Comparison of ENCODE assay signal across 19 cellular contexts in the genomic region with DNA sequence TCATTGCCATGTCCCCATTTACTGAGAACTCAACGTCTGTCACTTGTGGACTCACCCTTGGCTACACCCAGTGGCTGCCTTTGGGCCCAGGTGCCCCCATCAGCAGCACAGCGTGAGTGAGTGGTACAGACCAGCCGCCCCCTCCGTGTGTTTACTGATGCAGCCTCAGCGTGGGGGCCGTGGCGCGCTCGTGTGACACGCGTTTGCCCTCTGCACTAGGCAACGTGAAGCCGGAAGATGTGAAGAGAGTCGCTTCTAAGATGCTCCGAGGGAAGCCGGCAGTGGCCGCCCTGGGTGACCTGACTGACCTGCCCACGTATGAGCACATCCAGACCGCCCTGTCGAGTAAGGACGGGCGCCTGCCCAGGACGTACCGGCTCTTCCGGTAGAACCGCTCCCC. TPM values are rescaled to one million over a fixed set of nuclear protein-coding genes. Genes with fewer than 3 reads are reported as not detected.
DNase-seq lines count a peak whose midpoint lies in the region; ATAC-seq, FAIRE-seq and TF ChIP-seq lines count a peak whose summit lies in the region.
"Had no signal": no experiment of that assay in that cellular context is flagged by ENCODE, and none has a peak within 500 bp of the region (broad histone marks: within the 10 kb centered on the region; RNA-seq: fewer than 3 reads in every experiment).

No MANE protein-coding gene starts in this region.

- no peak for DNase-seq in K562 (ENCODE audit: extremely low read depth in 1 of 4, low spot score in 3 of 4)
- DNase-seq in hippocampal formation (lab: John Stamatoyannopoulos, UW): no peak
- no peak for DNase-seq in activated naive CD4-positive, alpha-beta T cell treated with anti-CD3 and anti-CD28 coated beads for 36 hours
- DNase-seq: ACHN; BE2C; C1 segment of cervical spinal cord; Caco-2; CD4-positive, alpha-beta T cell; GOT3; H7; HFFc6 had no signal

- TF ChIP-seq CTCF in C4-2B (conservative IDR thresholded peaks at IDR 0.05) (no peak), K562 (IDR thresholded peaks at IDR 0.05 in 2 of 3, conservative IDR thresholded peaks at IDR 0.05 in 1 of 3; ENCODE audit: insufficient read depth in 2 of 3, low read depth in 1 of 3, low read length in 3 of 3) (no peak)

- no peak for TF ChIP-seq EP300 in K562 (IDR thresholded peaks at IDR 0.05; ENCODE audit: low read length)

- peak overlapping the region; percentile 53 for H3K27ac ChIP-seq in C4-2B
- no peak overlapping the region for H3K27ac ChIP-seq in K562 (ENCODE audit: extremely low read depth, low read depth, low read length)

- no peak for ATAC-seq in K562
- no peak for ATAC-seq in GM21515 (IDR thresholded peaks at IDR 0.05; ENCODE audit: unreplicated experiment)
- ATAC-seq: HCT116 had no signal

- no peaks in the 10 kb centered on the region for H3K9me3 Mint-ChIP-seq in activated naive CD4-positive, alpha-beta T cell treated with anti-CD3 and anti-CD28 coated beads for 36 hours
- H3K9me3 Mint-ChIP-seq: CD4-positive, alpha-beta T cell; HFFc6 had no signal

- H3K4me3 Mint-ChIP-seq in activated naive CD4-positive, alpha-beta T cell treated with anti-CD3 and anti-CD28 coated beads for 36 hours: no peak overlapping the region
- H3K4me3 Mint-ChIP-seq: CD4-positive, alpha-beta T cell; HFFc6 had no signal

- no peak overlapping the region for H3K4me3 ChIP-seq in K562

- 93% methylated on average over 21 of the region's 26 CpGs for WGBS in K562 (ENCODE audit: insufficient coverage, low coverage, missing lambda C conversion rate)

- BruUV-seq in K562 (replicated peaks; lab: Mats Ljungman, UMichigan): no TSS peak

- H3K4me2 ChIP-seq in K562 (ENCODE audit: insufficient read depth, low read length): no peak overlapping the region

- H2AFZ ChIP-seq in K562 (ENCODE audit: low read depth, low read length): no peak overlapping the region

- POLR2A ChIA-PET in K562 (lab: Yijun Ruan, JAX): interaction anchor here (0.5 to 5.1 kb wide), 3 partner anchors 12 to 305 kb away, joined by 3 to 33 read pairs (median 4); no protein-coding TSS in a partner anchor

- TF ChIP-seq RAD21 in K562 (CRISPR knock-in tag; conservative IDR thresholded peaks at IDR 0.05 in 1 of 2, IDR thresholded peaks at IDR 0.05 in 1 of 2): no peak

- peaks cover 0 to 15% of the 10 kb centered on the region in 2 experiments; a peak in 2 of 5 replicates for H3K4me1 ChIP-seq in K562 (replicated peaks in 1 of 2; ENCODE audit: control insufficient read depth in 2 of 2, insufficient read depth in 2 of 2, low read length in 2 of 2)
- H3K4me1 ChIP-seq: BE2C, Caco-2 had no signal

- no peak for FAIRE-seq in K562 (lab: Jason Lieb, UNC)
- FAIRE-seq: A204.1, D721Med, G401.6, GM12891 had no signal

- peaks cover 24% of the 10 kb centered on the region for H3K36me3 Mint-ChIP-seq in activated naive CD4-positive, alpha-beta T cell treated with anti-CD3 and anti-CD28 coated beads for 36 hours (ENCODE audit: low read depth)

- H3K27me3 Mint-ChIP-seq in activated naive CD4-positive, alpha-beta T cell treated with anti-CD3 and anti-CD28 coated beads for 36 hours (ENCODE audit: low read depth): no peaks in the 10 kb centered on the region
- H3K27me3 Mint-ChIP-seq: CD4-positive, alpha-beta T cell had no signal

- H3K27me3 ChIP-seq in K562 (ENCODE audit: control insufficient read depth in 2 of 2, insufficient read depth in 2 of 2, low read length in 2 of 2): no peaks in the 10 kb centered on the region
- H3K27me3 ChIP-seq: BE2C had no signal

- in situ Hi-C loops in K562 (cut with MboI): no loop called here

- H4K20me1 ChIP-seq in K562 (replicated peaks; ENCODE audit: control insufficient read depth, insufficient read depth, low read length): no peaks in the 10 kb centered on the region

- H3K79me2 ChIP-seq in K562 (ENCODE audit: control insufficient read depth, insufficient read depth, low read length): no peaks in the 10 kb centered on the region

- CTCF ChIA-PET in K562 (lab: Yijun Ruan, JAX; ENCODE audit: low intra/inter-chr PET ratio): no interaction called here
- CTCF ChIA-PET in activated naive CD4-positive, alpha-beta T cell treated with anti-CD3 and anti-CD28 coated beads for 36 hours (lab: Charles Lee): no interaction called here

- TF ChIP-seq POLR2A in GM19193 (IDR thresholded peaks at IDR 0.05; ENCODE audit: extremely low read depth, insufficient read depth, insufficient read length): peak; percentile 1
- TF ChIP-seq POLR2A in K562 (conservative IDR thresholded peaks at IDR 0.05): no peak

- no peaks in the 10 kb centered on the region for H3K9me3 ChIP-seq in K562 (replicated peaks; ENCODE audit: control insufficient read depth, insufficient read depth, low read depth, low read length)
- H3K9me3 ChIP-seq: BE2C, Caco-2 had no signal

- H3K36me3 ChIP-seq in K562 (ENCODE audit: control insufficient read depth, insufficient read depth, low read length): peaks cover 77% of the 10 kb centered on the region

- H3K9ac ChIP-seq in K562 (ENCODE audit: insufficient read depth in 1 of 2, low read depth in 2 of 2, low read length in 2 of 2): no peak overlapping the region

- no peaks in the 10 kb centered on the region for H3K4me1 Mint-ChIP-seq in activated naive CD4-positive, alpha-beta T cell treated with anti-CD3 and anti-CD28 coated beads for 36 hours (ENCODE audit: low read depth)

- intact Hi-C loops in K562 (cut with micrococcal nuclease): no loop called here
- intact Hi-C loops in activated naive CD4-positive, alpha-beta T cell treated with anti-CD3 and anti-CD28 coated beads for 36 hours (cut with micrococcal nuclease): loop anchor here (5.0 kb wide), 1 partner anchor 54 kb away; no protein-coding TSS in a partner anchor

- H3K27ac Mint-ChIP-seq in activated naive CD4-positive, alpha-beta T cell treated with anti-CD3 and anti-CD28 coated beads for 36 hours: no peak overlapping the region
- H3K27ac Mint-ChIP-seq: CD4-positive, alpha-beta T cell; HFFc6 had no signal

- H3K9me1 ChIP-seq in K562 (ENCODE audit: control insufficient read depth, insufficient read depth, low read length): no peaks in the 10 kb centered on the region

RNA-seq across cellular contexts. Expression of gene PMPCA, which starts 12.4 kb away (rescaled TPM):
- 255 and 404 TPM in 2 replicates for total RNA-seq in K562 (2011; cell fraction: chromatin; rRNA removed; ENCODE audit: low replicate concordance)
- 209 and 247 TPM in 2 replicates for total RNA-seq in K562 (2011; cell fraction: nucleolus; rRNA removed)
- total RNA-seq in K562 (2011; cell fraction: nucleoplasm; rRNA removed): 203 and 214 TPM in 2 replicates
- total RNA-seq in K562 (2014; rRNA removed): 86.6 and 111 TPM in 2 replicates
- 82.4 and 104 TPM in 2 replicates for total RNA-seq in K562 (2014; rRNA removed; fragmentation: Illumina TruSeq; extraction: Trizol)
- 66.6 and 67.5 TPM in 2 replicates for total RNA-seq in K562 (2015; rRNA removed; fragmentation: Illumina TruSeq; extraction: Trizol)
- total RNA-seq in K562 (2021): 118 and 139 TPM in 2 replicates
- polyA plus RNA-seq in K562 (2011; rRNA removed): 114 and 119 TPM in 2 replicates
- 102 and 129 TPM in 2 replicates for polyA plus RNA-seq in K562 (2011; cell fraction: cytosol; rRNA removed)
- 346 and 387 TPM in 2 replicates for polyA plus RNA-seq in K562 (2011; cell fraction: nucleus; rRNA removed)
- polyA plus RNA-seq in K562 (2012): 65.8 and 181 TPM in 2 replicates
- 99.8 and 122 TPM in 2 replicates for polyA plus RNA-seq in K562 (2014; fragmentation: Illumina TruSeq; extraction: Trizol)
- polyA plus RNA-seq in K562 (2014; fragmentation: Nextera tagmentation; extraction: Ambion mirVana): 10 to 100 TPM; 23.9 to 30.0 TPM
- 129 and 143 TPM in 2 replicates for polyA plus RNA-seq in K562 (2014; rRNA removed)
- 81.4 and 83.2 TPM in 2 replicates for polyA minus RNA-seq in K562 (2011; rRNA and poly(A)+ RNA removed)
- 40.2 and 43.4 TPM in 2 replicates for polyA minus RNA-seq in K562 (2011; cell fraction: cytosol; rRNA and poly(A)+ RNA removed)
- polyA minus RNA-seq in K562 (2011; cell fraction: nucleus; rRNA and poly(A)+ RNA removed): 68.0 and 90.1 TPM in 2 replicates
- total RNA-seq in activated naive CD4-positive, alpha-beta T cell treated with anti-CD3 and anti-CD28 coated beads for 36 hours: 10 to 100 TPM; 69.2 to 73.7 TPM

RNA-seq across cellular contexts. Expression of gene ENTR1, which starts 12.5 kb away (rescaled TPM):
- 129 and 278 TPM in 2 replicates for total RNA-seq in K562 (2011; cell fraction: chromatin; rRNA removed; ENCODE audit: low replicate concordance)
- total RNA-seq in K562 (2011; cell fraction: nucleolus; rRNA removed): 185 and 197 TPM in 2 replicates
- total RNA-seq in K562 (2011; cell fraction: nucleoplasm; rRNA removed): 143 and 151 TPM in 2 replicates
- total RNA-seq in K562 (2014; rRNA removed) (79.0 and 88.8 TPM in 2 replicates), K562 (2014; rRNA removed; fragmentation: Illumina TruSeq; extraction: Trizol) (38.1 and 38.3 TPM in 2 replicates), K562 (2015; rRNA removed; fragmentation: Illumina TruSeq; extraction: Trizol) (61.3 and 65.5 TPM in 2 replicates), K562 (2021) (101 and 104 TPM in 2 replicates)
- polyA plus RNA-seq in K562 (2011; rRNA removed) (77.3 and 92.6 TPM in 2 replicates), K562 (2014; fragmentation: Illumina TruSeq; extraction: Trizol) (72.6 and 75.9 TPM in 2 replicates), K562 (2014; fragmentation: Nextera tagmentation; extraction: Ambion mirVana) (1 to 10 TPM; 6.7 to 9.6 TPM), K562 (2014; rRNA removed) (106 and 108 TPM in 2 replicates)
- polyA plus RNA-seq in K562 (2011; cell fraction: cytosol; rRNA removed): 45.3 and 59.9 TPM in 2 replicates
- 432 and 490 TPM in 2 replicates for polyA plus RNA-seq in K562 (2011; cell fraction: nucleus; rRNA removed)
- 54.6 and 62.9 TPM in 2 replicates for polyA plus RNA-seq in K562 (2012)
- 19.2 and 21.9 TPM in 2 replicates for polyA minus RNA-seq in K562 (2011; rRNA and poly(A)+ RNA removed)
- polyA minus RNA-seq in K562 (2011; cell fraction: cytosol; rRNA and poly(A)+ RNA removed): 33.9 and 46.1 TPM in 2 replicates
- polyA minus RNA-seq in K562 (2011; cell fraction: nucleus; rRNA and poly(A)+ RNA removed): 76.5 and 84.3 TPM in 2 replicates
- total RNA-seq in activated naive CD4-positive, alpha-beta T cell treated with anti-CD3 and anti-CD28 coated beads for 36 hours: 10 to 100 TPM; 85.7 to 91.6 TPM

RNA-seq across cellular contexts. Expression of gene INPP5E, which starts 16.8 kb away (rescaled TPM):
- total RNA-seq in K562 (2011; cell fraction: chromatin; rRNA removed; ENCODE audit: low replicate concordance): 37.0 and 74.1 TPM in 2 replicates
- total RNA-seq in K562 (2011; cell fraction: nucleolus; rRNA removed): 37.7 and 43.0 TPM in 2 replicates
- total RNA-seq in K562 (2011; cell fraction: nucleoplasm; rRNA removed): 29.3 and 32.3 TPM in 2 replicates
- total RNA-seq in K562 (2014; rRNA removed): 8.8 and 11.1 TPM in 2 replicates
- total RNA-seq in K562 (2014; rRNA removed; fragmentation: Illumina TruSeq; extraction: Trizol): 2.5 and 2.9 TPM in 2 replicates
- total RNA-seq in K562 (2015; rRNA removed; fragmentation: Illumina TruSeq; extraction: Trizol): 5.4 and 5.7 TPM in 2 replicates
- total RNA-seq in K562 (2021): 16.3 and 17.4 TPM in 2 replicates
- polyA plus RNA-seq in K562 (2011; rRNA removed): 4.4 and 6.8 TPM in 2 replicates
- polyA plus RNA-seq in K562 (2011; cell fraction: cytosol; rRNA removed): 4.8 and 9.1 TPM in 2 replicates
- 52.4 and 74.6 TPM in 2 replicates for polyA plus RNA-seq in K562 (2011; cell fraction: nucleus; rRNA removed)
- polyA plus RNA-seq in K562 (2012): 9.4 and 14.3 TPM in 2 replicates
- 4.9 and 8.4 TPM in 2 replicates for polyA plus RNA-seq in K562 (2014; fragmentation: Illumina TruSeq; extraction: Trizol)
- polyA plus RNA-seq in K562 (2014; fragmentation: Nextera tagmentation; extraction: Ambion mirVana): under 1 TPM; 0.38 to 0.56 TPM
- 14.1 and 15.1 TPM in 2 replicates for polyA plus RNA-seq in K562 (2014; rRNA removed)
- polyA minus RNA-seq in K562 (2011; rRNA and poly(A)+ RNA removed): 1.9 and 2.4 TPM in 2 replicates
- polyA minus RNA-seq in K562 (2011; cell fraction: cytosol; rRNA and poly(A)+ RNA removed): 3.7 and 3.8 TPM in 2 replicates
- polyA minus RNA-seq in K562 (2011; cell fraction: nucleus; rRNA and poly(A)+ RNA removed): 10.7 and 12.0 TPM in 2 replicates
- total RNA-seq in activated naive CD4-positive, alpha-beta T cell treated with anti-CD3 and anti-CD28 coated beads for 36 hours: 10 to 100 TPM; 13.9 to 14.8 TPM

RNA-seq across cellular contexts. Expression of gene SNAPC4, which starts 22.9 kb away (rescaled TPM):
- 42.9 and 79.4 TPM in 2 replicates for total RNA-seq in K562 (2011; cell fraction: chromatin; rRNA removed; ENCODE audit: low replicate concordance)
- total RNA-seq in K562 (2011; cell fraction: nucleolus; rRNA removed): 32.0 TPM in 2 replicates
- 23.1 and 26.3 TPM in 2 replicates for total RNA-seq in K562 (2011; cell fraction: nucleoplasm; rRNA removed)
- total RNA-seq in K562 (2014; rRNA removed) (14.4 and 15.8 TPM in 2 replicates), K562 (2014; rRNA removed; fragmentation: Illumina TruSeq; extraction: Trizol) (7.1 and 8.8 TPM in 2 replicates), K562 (2015; rRNA removed; fragmentation: Illumina TruSeq; extraction: Trizol) (9.3 and 11.1 TPM in 2 replicates), K562 (2021) (17.1 and 18.7 TPM in 2 replicates)
- polyA plus RNA-seq in K562 (2011; rRNA removed) (4.4 and 4.5 TPM in 2 replicates), K562 (2014; fragmentation: Illumina TruSeq; extraction: Trizol) (8.8 and 9.0 TPM in 2 replicates), K562 (2014; fragmentation: Nextera tagmentation; extraction: Ambion mirVana) (under 1 TPM; 0.21 to 0.46 TPM), K562 (2014; rRNA removed) (18.7 and 21.8 TPM in 2 replicates)
- 3.2 and 7.4 TPM in 2 replicates for polyA plus RNA-seq in K562 (2011; cell fraction: cytosol; rRNA removed)
- polyA plus RNA-seq in K562 (2011; cell fraction: nucleus; rRNA removed): 16.1 and 32.6 TPM in 2 replicates
- polyA plus RNA-seq in K562 (2012): 9.7 and 10.5 TPM in 2 replicates
- 6.7 and 10.2 TPM in 2 replicates for polyA minus RNA-seq in K562 (2011; rRNA and poly(A)+ RNA removed)
- 6.1 and 7.4 TPM in 2 replicates for polyA minus RNA-seq in K562 (2011; cell fraction: cytosol; rRNA and poly(A)+ RNA removed)
- polyA minus RNA-seq in K562 (2011; cell fraction: nucleus; rRNA and poly(A)+ RNA removed): 8.3 and 11.7 TPM in 2 replicates
- 10 to 100 TPM; 12.3 to 14.1 TPM for total RNA-seq in activated naive CD4-positive, alpha-beta T cell treated with anti-CD3 and anti-CD28 coated beads for 36 hours

RNA-seq across cellular contexts. Expression of gene CARD9, which starts 49.4 kb away (rescaled TPM):
- total RNA-seq in K562 (2011; cell fraction: chromatin; rRNA removed; ENCODE audit: low replicate concordance): 37.4 and 149 TPM in 2 replicates
- total RNA-seq in K562 (2011; cell fraction: nucleolus; rRNA removed): 92.6 and 92.9 TPM in 2 replicates
- 39.7 and 46.5 TPM in 2 replicates for total RNA-seq in K562 (2011; cell fraction: nucleoplasm; rRNA removed)
- 37.6 and 40.1 TPM in 2 replicates for total RNA-seq in K562 (2014; rRNA removed)
- 3.5 and 3.6 TPM in 2 replicates for total RNA-seq in K562 (2014; rRNA removed; fragmentation: Illumina TruSeq; extraction: Trizol)
- 14.6 and 15.8 TPM in 2 replicates for total RNA-seq in K562 (2015; rRNA removed; fragmentation: Illumina TruSeq; extraction: Trizol)
- total RNA-seq in K562 (2021): 35.6 and 42.7 TPM in 2 replicates
- 9.7 and 27.8 TPM in 2 replicates for polyA plus RNA-seq in K562 (2011; rRNA removed)
- 10.5 and 13.4 TPM in 2 replicates for polyA plus RNA-seq in K562 (2011; cell fraction: cytosol; rRNA removed)
- 231 and 234 TPM in 2 replicates for polyA plus RNA-seq in K562 (2011; cell fraction: nucleus; rRNA removed)
- polyA plus RNA-seq in K562 (2012): 21.9 and 61.0 TPM in 2 replicates
- polyA plus RNA-seq in K562 (2014; fragmentation: Illumina TruSeq; extraction: Trizol): 4.7 and 13.2 TPM in 2 replicates
- 1 to 10 TPM; 1.7 to 2.0 TPM for polyA plus RNA-seq in K562 (2014; fragmentation: Nextera tagmentation; extraction: Ambion mirVana)
- 40.4 and 53.0 TPM in 2 replicates for polyA plus RNA-seq in K562 (2014; rRNA removed)
- polyA minus RNA-seq in K562 (2011; rRNA and poly(A)+ RNA removed): 4.8 and 5.0 TPM in 2 replicates
- polyA minus RNA-seq in K562 (2011; cell fraction: cytosol; rRNA and poly(A)+ RNA removed): 7.2 and 12.8 TPM in 2 replicates
- polyA minus RNA-seq in K562 (2011; cell fraction: nucleus; rRNA and poly(A)+ RNA removed): 25.8 and 55.4 TPM in 2 replicates
- total RNA-seq in activated naive CD4-positive, alpha-beta T cell treated with anti-CD3 and anti-CD28 coated beads for 36 hours: under 1 TPM; 0.12 to 0.22 TPM
